In genomic region chr16:641326-642188, GRCh38 we compare ENCODE assay signal across 7 cellular contexts. TPM values are rescaled to one million over a fixed set of nuclear protein-coding genes. Genes with fewer than 3 reads are reported as not detected.
DNase-seq lines count a peak whose midpoint lies in the region; ATAC-seq and TF ChIP-seq lines count a peak whose summit lies in the region.

MCRIP2 (plus strand) TSS chr16:641828; CDS start chr16:641992, 164 bp downstream.

- no peaks in the 10 kb centered on the region for H3K27me3 Mint-ChIP-seq in activated CD4-positive, alpha-beta T cell treated with anti-CD3 and anti-CD28 coated beads for 36 hours

- H3K9me3 ChIP-seq in left lung, result no peaks in the 10 kb centered on the region

- POLR2A ChIA-PET in activated CD4-positive, alpha-beta T cell treated with anti-CD3 and anti-CD28 coated beads for 36 hours (lab: Charles Lee), result no interaction called here

- DNase-seq in NCI-H446 (lab: John Stamatoyannopoulos, UW) (peak; percentile 26 to 87), dedifferentiated amniotic fluid mesenchymal stem cell (ENCODE audit: extremely low spot score) (peak; percentile 28), left lung (peak; percentile 90 to 97)
- DNase-seq in activated CD4-positive, alpha-beta T cell treated with anti-CD3 and anti-CD28 coated beads for 36 hours, result peak; percentile 85
- DNase-seq in stimulated activated CD4-positive, alpha-beta T cell treated with anti-CD3 and anti-CD28 coated beads, Interleukin-2, amount 100 ng/mL, for 4 hours (ENCODE audit: low read depth), result peak; percentile 48

- peaks cover 0 to 12% of the 10 kb centered on the region in 2 donors for H3K36me3 ChIP-seq in left lung

- H3K4me1 Mint-ChIP-seq in activated CD4-positive, alpha-beta T cell treated with anti-CD3 and anti-CD28 coated beads for 36 hours, result peaks cover 17% of the 10 kb centered on the region

- peak within 1 kb of the TSS; percentile 71 to 72 for H3K4me3 ChIP-seq in left lung

- H3K4me3 Mint-ChIP-seq in activated CD4-positive, alpha-beta T cell treated with anti-CD3 and anti-CD28 coated beads for 36 hours, result peak within 1 kb of the TSS; percentile 75

- TF ChIP-seq CTCF in left lung (IDR thresholded peaks at IDR 0.05), result no peak

- no peaks in the 10 kb centered on the region for H3K27me3 ChIP-seq in left lung

- TF ChIP-seq POLR2A in GM15510 (IDR thresholded peaks at IDR 0.05; ENCODE audit: borderline replicate concordance, extremely low read depth, insufficient read length), result peak; percentile 78

- peaks cover 12 to 48% of the 10 kb centered on the region in 2 donors for H3K4me1 ChIP-seq in left lung

- ATAC-seq in HG02870 (IDR thresholded peaks at IDR 0.05; ENCODE audit: unreplicated experiment) (peak; percentile 43), left lung (peak; percentile 77)
- ATAC-seq in activated CD4-positive, alpha-beta T cell treated with anti-CD3 and anti-CD28 coated beads for 36 hours, result peak; percentile 60

- no peak within 1 kb of the TSS for H3K27ac Mint-ChIP-seq in activated CD4-positive, alpha-beta T cell treated with anti-CD3 and anti-CD28 coated beads for 36 hours

- peaks cover 8% of the 10 kb centered on the region for H3K36me3 Mint-ChIP-seq in activated CD4-positive, alpha-beta T cell treated with anti-CD3 and anti-CD28 coated beads for 36 hours (ENCODE audit: low read depth)

- CTCF ChIA-PET in activated CD4-positive, alpha-beta T cell treated with anti-CD3 and anti-CD28 coated beads for 36 hours (lab: Charles Lee), result no interaction called here

- H3K9me3 Mint-ChIP-seq in activated CD4-positive, alpha-beta T cell treated with anti-CD3 and anti-CD28 coated beads for 36 hours (ENCODE audit: low read depth), result no peaks in the 10 kb centered on the region

- peak within 1 kb of the TSS; percentile 75 to 84 for H3K27ac ChIP-seq in left lung

- intact Hi-C loops in activated CD4-positive, alpha-beta T cell treated with anti-CD3 and anti-CD28 coated beads for 36 hours (cut with DNase I, micrococcal nuclease), result loop anchor here in 1 of 2 experiments (1.0 kb wide), 2 partner anchors 8 to 38 kb away; partner anchors contain the start of gene WDR90
- intact Hi-C loops in left lung (cut with DNase I), result no loop called here

RNA-seq across cellular contexts. Expression of gene MCRIP2, which starts in this region (rescaled TPM):
- 10 to 100 TPM; 28.5 to 44.0 TPM for total RNA-seq in activated CD4-positive, alpha-beta T cell treated with anti-CD3 and anti-CD28 coated beads for 36 hours
- total RNA-seq in left lung, result 10 to 100 TPM; 41.5 to 42.5 TPM

Comparison
In these comparisons a context has a peak if more than half of its experiments do, and no peak if none do; other contexts are left out.
1. Peak in every context shown above with its lines: DNase-seq, ATAC-seq, H3K4me3 ChIP-seq and H3K27ac ChIP-seq.
2. DNase-seq: peak in every context shown above with its lines; median percentile 94 in left lung; 85 in activated CD4-positive, alpha-beta T cell treated with anti-CD3 and anti-CD28 coated beads for 36 hours; 56 in NCI-H446; 48 in stimulated activated CD4-positive, alpha-beta T cell treated with anti-CD3 and anti-CD28 coated beads, Interleukin-2, amount 100 ng/mL, for 4 hours; 28 in dedifferentiated amniotic fluid mesenchymal stem cell.